Comparison of ENCODE assay signal across 17 cellular contexts in the genomic region with DNA sequence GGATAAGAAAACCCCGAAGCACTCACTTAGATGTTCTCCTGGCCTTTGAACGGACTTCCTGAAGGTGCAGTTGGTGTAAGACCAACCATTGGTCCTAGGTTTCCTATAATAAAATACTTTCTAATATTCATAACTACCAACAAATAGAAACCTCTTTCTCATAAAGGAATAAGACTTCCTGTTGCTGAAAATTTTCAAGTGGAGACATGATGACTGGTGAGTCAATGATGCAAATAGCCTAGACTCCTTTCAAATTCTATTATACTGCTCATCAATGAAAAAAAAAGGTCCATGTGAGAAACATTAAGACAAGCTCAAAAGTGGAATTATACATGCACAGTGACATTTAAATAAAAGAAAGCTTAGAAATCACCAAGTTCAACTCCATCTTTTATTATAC.
A peak's percentile ranks its signal among the peaks of the same experiment; 100 is the strongest.
DNase-seq lines count a peak whose midpoint lies in the region; ATAC-seq and TF ChIP-seq lines count a peak whose summit lies in the region.
"Had no signal": no experiment of that assay in that cellular context is flagged by ENCODE, and none has a peak within 500 bp of the region (broad histone marks: within the 10 kb centered on the region; RNA-seq: fewer than 3 reads in every experiment).

No MANE protein-coding gene starts in this region.

- no peaks in the 10 kb centered on the region for H3F3A ChIP-seq in OCI-LY1 (ENCODE audit: insufficient read depth, low read length)

- in situ Hi-C loops in KBM-7 (cut with MboI; ENCODE audit: low pct_unique_long_range_greater_than_20kb, low sequenced_read_pairs): no loop called here

- no peak overlapping the region for H3K4me3 ChIP-seq in OCI-LY1 (ENCODE audit: low read depth, low read length, poor library complexity, severe bottlenecking)
- H3K4me3 ChIP-seq: body of pancreas, heart left ventricle, MG63, prostate gland, tibial artery had no signal

- no peaks in the 10 kb centered on the region for H3K27me3 ChIP-seq in OCI-LY1 (ENCODE audit: insufficient read depth, low read length)
- H3K27me3 ChIP-seq: body of pancreas, heart left ventricle, MG63, tibial artery had no signal

- peak overlapping the region; percentile 90 for H3K27ac ChIP-seq in OCI-LY1 (ENCODE audit: low read depth, low read length, poor library complexity, severe bottlenecking)
- H3K27ac ChIP-seq: body of pancreas, prostate gland, tibial artery had no signal

- peaks cover 53% of the 10 kb centered on the region for H3K4me1 ChIP-seq in OCI-LY1 (ENCODE audit: insufficient read depth, low read length, severe bottlenecking)
- H3K4me1 ChIP-seq: body of pancreas, prostate gland, tibial artery had no signal

- H3K27ac Mint-ChIP-seq in stimulated activated naive CD8-positive, alpha-beta T cell treated with anti-CD3 and anti-CD28 coated beads, Interleukin-15, amount 100 ng/mL, for 72 hours: peak overlapping the region; percentile 79 to 84
- H3K27ac Mint-ChIP-seq in effector memory CD8-positive, alpha-beta T cell: peak overlapping the region; percentile 89 to 92

- no peaks in the 10 kb centered on the region for H3K9me3 ChIP-seq in OCI-LY1 (ENCODE audit: low read length)
- H3K9me3 ChIP-seq: body of pancreas, heart left ventricle, MG63, prostate gland, tibial artery had no signal

- no peaks in the 10 kb centered on the region for H3K36me3 ChIP-seq in OCI-LY1 (ENCODE audit: insufficient read depth, low read length)
- H3K36me3 ChIP-seq: heart left ventricle, MG63, prostate gland, tibial artery had no signal

- peaks cover 5 to 7% of the 10 kb centered on the region in 2 donors for H3K9me3 Mint-ChIP-seq in stimulated activated naive CD8-positive, alpha-beta T cell treated with anti-CD3 and anti-CD28 coated beads, Interleukin-15, amount 100 ng/mL, for 72 hours
- H3K9me3 Mint-ChIP-seq in effector memory CD8-positive, alpha-beta T cell: peaks cover 2 to 7% of the 10 kb centered on the region in 2 donors

- H2AFZ ChIP-seq in OCI-LY1 (ENCODE audit: low read length): no peak overlapping the region

- H3K9ac ChIP-seq in OCI-LY1 (ENCODE audit: low read length): no peak overlapping the region

- no peak for TF ChIP-seq CTCF in OCI-LY1 (IDR thresholded peaks at IDR 0.05; ENCODE audit: low read length)

- H3K4me3 Mint-ChIP-seq in stimulated activated naive CD8-positive, alpha-beta T cell treated with anti-CD3 and anti-CD28 coated beads, Interleukin-15, amount 100 ng/mL, for 72 hours: peak overlapping the region; percentile 11 to 85
- peak overlapping the region; percentile 41 to 82 for H3K4me3 Mint-ChIP-seq in effector memory CD8-positive, alpha-beta T cell

- H3K4me1 Mint-ChIP-seq in stimulated activated naive CD8-positive, alpha-beta T cell treated with anti-CD3 and anti-CD28 coated beads, Interleukin-15, amount 100 ng/mL, for 72 hours: peaks cover 63% of the 10 kb centered on the region
- peaks cover 35 to 48% of the 10 kb centered on the region in 2 donors for H3K4me1 Mint-ChIP-seq in effector memory CD8-positive, alpha-beta T cell (ENCODE audit: low read depth in 2 of 2)

- no peaks in the 10 kb centered on the region for H3K79me2 ChIP-seq in OCI-LY1 (ENCODE audit: insufficient read depth, low read length)

- ATAC-seq in stimulated activated naive CD8-positive, alpha-beta T cell treated with anti-CD3 and anti-CD28 coated beads, Interleukin-15, amount 100 ng/mL, for 72 hours: no peak
- ATAC-seq in stimulated activated naive CD8-positive, alpha-beta T cell treated with anti-CD3 and anti-CD28 coated beads, Interleukin-15, Interleukin-2, amounts not matched to agents 100 U/mL and 50 U/mL, for 24 hours: no peak
- no peak for ATAC-seq in effector memory CD8-positive, alpha-beta T cell (replicated peaks)
- ATAC-seq: body of pancreas, heart left ventricle, HepG2, left lobe of liver had no signal

- DNase-seq in stimulated activated naive CD8-positive, alpha-beta T cell treated with anti-CD3 and anti-CD28 coated beads, Interleukin-15, amount 100 ng/mL, for 72 hours: no peak
- DNase-seq in stimulated activated naive CD8-positive, alpha-beta T cell treated with anti-CD3 and anti-CD28 coated beads, Interleukin-15, Interleukin-2, amounts not matched to agents 100 U/mL and 50 U/mL, for 24 hours: no peak
- no peak for DNase-seq in effector memory CD8-positive, alpha-beta T cell
- DNase-seq in foreskin melanocyte (no peak), KBM-7 (no peak)
- DNase-seq in activated effector memory CD4-positive, alpha-beta T cell treated with anti-CD3 and anti-CD28 coated beads, Interleukin-2, amount 50 U/mL, for 16 hours: no peak
- DNase-seq: body of pancreas; heart left ventricle; MG63; midbrain; NCI-H1694 treated with DMSO at 0.1 percent for 48 hours; stimulated activated naive B cell treated with anti-CD40 and anti-IgM and Interleukin-4, amounts not matched to agents 10 μg/mL and 1 μg/mL and 100 μg/mL, for 72 hours; tibial artery had no signal

- H4K20me1 ChIP-seq in OCI-LY1 (ENCODE audit: insufficient read depth, low read length): no peaks in the 10 kb centered on the region

- H3K27me3 Mint-ChIP-seq in stimulated activated naive CD8-positive, alpha-beta T cell treated with anti-CD3 and anti-CD28 coated beads, Interleukin-15, amount 100 ng/mL, for 72 hours: no peaks in the 10 kb centered on the region
- no peaks in the 10 kb centered on the region for H3K27me3 Mint-ChIP-seq in effector memory CD8-positive, alpha-beta T cell
- H3K27me3 Mint-ChIP-seq: stimulated activated naive B cell treated with anti-CD40 and anti-IgM and Interleukin-4, amounts not matched to agents 10 μg/mL and 1 μg/mL and 100 μg/mL, for 72 hours had no signal

- H3K36me3 Mint-ChIP-seq in effector memory CD8-positive, alpha-beta T cell (ENCODE audit: insufficient read depth): peaks cover 9% of the 10 kb centered on the region

- H3K4me2 ChIP-seq in OCI-LY1 (ENCODE audit: low read length): 0 out of 2 replicates have a peak overlapping the region, but pooled peaks have one; percentile 61

- no peaks in the 10 kb centered on the region for H3K9me2 ChIP-seq in OCI-LY1 (ENCODE audit: low read depth, low read length)
